37 cellular contexts compared by ENCODE assay signal in the genomic region with DNA sequence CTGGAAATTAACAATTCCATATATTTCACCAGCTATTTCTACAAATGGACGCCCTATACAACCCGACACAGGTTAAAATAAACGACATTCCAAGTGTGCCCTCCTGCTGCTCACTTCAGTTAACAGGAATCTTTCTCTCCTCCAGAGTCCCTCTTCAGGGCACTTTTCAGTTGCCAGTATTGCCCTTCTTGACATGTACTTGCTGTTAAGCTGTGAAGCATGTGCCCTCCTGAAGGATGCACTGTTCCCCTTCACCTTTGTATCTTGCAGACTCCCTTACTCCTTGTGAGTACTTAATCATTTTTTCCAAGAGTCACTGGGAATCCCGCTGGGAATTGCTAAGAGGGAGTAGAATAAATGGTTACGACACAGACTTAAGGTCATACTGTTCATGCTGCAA.
"Had no signal": no experiment of that assay in that cellular context is flagged by ENCODE, and none has a peak within 500 bp of the region (broad histone marks: within the 10 kb centered on the region; RNA-seq: fewer than 3 reads in every experiment).

No MANE protein-coding gene starts in this region.

- H3K4me1 Mint-ChIP-seq: activated CD4-positive, alpha-beta memory T cell treated with anti-CD3 and anti-CD28 coated beads, Interleukin-2, amount 10 ng/mL, durations not matched to agents 7 days and 5 days; activated CD8-positive, alpha-beta memory T cell treated with anti-CD3 and anti-CD28 coated beads, Interleukin-2, amount 10 ng/mL, durations not matched to agents 7 days and 5 days; activated naive CD4-positive, alpha-beta T cell treated with anti-CD3 and anti-CD28 coated beads, Interleukin-2, amount 10 ng/mL, durations not matched to agents 7 days and 5 days; activated naive CD8-positive, alpha-beta T cell treated with anti-CD3 and anti-CD28 coated beads, Interleukin-2, amount 50 U/mL, for 24 hours; brain; T-cell; T-helper 17 cell had no signal

- ATAC-seq: activated CD8-positive, alpha-beta memory T cell treated with anti-CD3 and anti-CD28 coated beads, Interleukin-2, amount 10 ng/mL, durations not matched to agents 7 days and 5 days; activated naive CD8-positive, alpha-beta T cell treated with anti-CD3 and anti-CD28 coated beads, Interleukin-2, amount 50 U/mL, for 24 hours; K562; Right ventricle myocardium inferior; SK-N-SH treated with all-trans-retinoic acid at 6 μM for 48 hours; T-cell; T-helper 17 cell had no signal

- H3K4me3 Mint-ChIP-seq: activated CD4-positive, alpha-beta memory T cell treated with anti-CD3 and anti-CD28 coated beads, Interleukin-2, amount 10 ng/mL, durations not matched to agents 7 days and 5 days; activated CD8-positive, alpha-beta memory T cell treated with anti-CD3 and anti-CD28 coated beads, Interleukin-2, amount 10 ng/mL, durations not matched to agents 7 days and 5 days; activated naive CD4-positive, alpha-beta T cell treated with anti-CD3 and anti-CD28 coated beads, Interleukin-2, amount 10 ng/mL, durations not matched to agents 7 days and 5 days; activated naive CD8-positive, alpha-beta T cell; activated naive CD8-positive, alpha-beta T cell treated with anti-CD3 and anti-CD28 coated beads, Interleukin-2, amount 50 U/mL, for 24 hours; brain; T-cell; T-helper 17 cell had no signal

- H3K27ac ChIP-seq: PC-9, RWPE1, VCaP had no signal

- DNase-seq: activated CD4-positive, alpha-beta memory T cell treated with anti-CD3 and anti-CD28 coated beads, Interleukin-2, amount 10 ng/mL, durations not matched to agents 7 days and 5 days; activated CD4-positive, alpha-beta T cell treated with anti-CD3 and anti-CD28 coated beads for 1 hour; activated CD4-positive, alpha-beta T cell treated with anti-CD3 and anti-CD28 coated beads for 48 hours; activated CD4-positive, CD25-positive, alpha-beta regulatory T cell; activated CD8-positive, alpha-beta memory T cell treated with anti-CD3 and anti-CD28 coated beads for 24 hours; activated CD8-positive, alpha-beta memory T cell treated with anti-CD3 and anti-CD28 coated beads, Interleukin-2, amount 10 ng/mL, durations not matched to agents 7 days and 5 days; activated CD8-positive, alpha-beta memory T cell treated with anti-CD3 and anti-CD28 coated beads, Interleukin-2, amount 50 U/mL, for 48 hours; activated effector memory CD4-positive, alpha-beta T cell treated with Interleukin-2 at 50 U/mL for 16 hours; activated naive CD4-positive, alpha-beta T cell treated with anti-CD3 and anti-CD28 coated beads, Interleukin-2, amount 10 ng/mL, durations not matched to agents 7 days and 5 days; activated naive CD8-positive, alpha-beta T cell treated with anti-CD3 and anti-CD28 coated beads, Interleukin-2, amount 50 U/mL, for 24 hours; activated T-cell treated with anti-CD3 and anti-CD28 coated beads, Interleukin-2, amount 50 U/mL, for 48 hours; anterior cingulate cortex; central memory CD4-positive, alpha-beta T cell; MM.1S; MV-4-11; NCI-H1092; NCI-H1436 treated with DMSO at 0.1 percent for 48 hours; NCI-H1694 treated with DMSO at 0.1 percent for 48 hours; NCI-H2029; NCI-H2171 treated with DMSO at 0.1 percent for 48 hours; NCI-H345; NCI-H510A; NCI-H526; NCI-H748 treated with DMSO at 0.1 percent for 48 hours; NK-92 treated with Interleukin-12 subunit alpha and Interleukin-12 subunit beta, amount 100 ng/mL, for 24 hours; PC-9; SIG-M5; T-cell; T-helper 17 cell had no signal

- H2AFZ ChIP-seq: PC-9 had no signal

- H3K27me3 Mint-ChIP-seq: activated CD4-positive, alpha-beta memory T cell treated with anti-CD3 and anti-CD28 coated beads, Interleukin-2, amount 10 ng/mL, durations not matched to agents 7 days and 5 days; activated CD8-positive, alpha-beta memory T cell treated with anti-CD3 and anti-CD28 coated beads, Interleukin-2, amount 10 ng/mL, durations not matched to agents 7 days and 5 days; activated naive CD4-positive, alpha-beta T cell treated with anti-CD3 and anti-CD28 coated beads, Interleukin-2, amount 10 ng/mL, durations not matched to agents 7 days and 5 days; activated naive CD8-positive, alpha-beta T cell treated with anti-CD3 and anti-CD28 coated beads, Interleukin-2, amount 50 U/mL, for 24 hours; brain; T-cell had no signal

- H3K4me3 ChIP-seq: K562, PC-9 had no signal

- H3K9me3 Mint-ChIP-seq: activated CD4-positive, alpha-beta memory T cell treated with anti-CD3 and anti-CD28 coated beads, Interleukin-2, amount 10 ng/mL, durations not matched to agents 7 days and 5 days; activated naive CD4-positive, alpha-beta T cell treated with anti-CD3 and anti-CD28 coated beads, Interleukin-2, amount 10 ng/mL, durations not matched to agents 7 days and 5 days; activated naive CD8-positive, alpha-beta T cell treated with anti-CD3 and anti-CD28 coated beads, Interleukin-2, amount 50 U/mL, for 24 hours; T-cell had no signal

- H3K27ac Mint-ChIP-seq: activated CD4-positive, alpha-beta memory T cell treated with anti-CD3 and anti-CD28 coated beads, Interleukin-2, amount 10 ng/mL, durations not matched to agents 7 days and 5 days; activated CD8-positive, alpha-beta memory T cell treated with anti-CD3 and anti-CD28 coated beads, Interleukin-2, amount 10 ng/mL, durations not matched to agents 7 days and 5 days; activated naive CD4-positive, alpha-beta T cell treated with anti-CD3 and anti-CD28 coated beads, Interleukin-2, amount 10 ng/mL, durations not matched to agents 7 days and 5 days; activated naive CD8-positive, alpha-beta T cell; activated naive CD8-positive, alpha-beta T cell treated with anti-CD3 and anti-CD28 coated beads, Interleukin-2, amount 50 U/mL, for 24 hours; brain; T-cell; T-helper 17 cell had no signal

- H3K36me3 Mint-ChIP-seq: activated CD8-positive, alpha-beta memory T cell treated with anti-CD3 and anti-CD28 coated beads, Interleukin-2, amount 10 ng/mL, durations not matched to agents 7 days and 5 days; activated naive CD4-positive, alpha-beta T cell treated with anti-CD3 and anti-CD28 coated beads, Interleukin-2, amount 10 ng/mL, durations not matched to agents 7 days and 5 days; activated naive CD8-positive, alpha-beta T cell; T-cell had no signal

- FAIRE-seq: K562, RCC 7860 had no signal

- H3K4me2 ChIP-seq: PC-9 had no signal
